Comparison of ENCODE assay signal across 8 cellular contexts in genomic region chr3:51390600-51391074, GRCh38. TPM values are rescaled to one million over a fixed set of nuclear protein-coding genes. Genes with fewer than 3 reads are reported as not detected.
DNase-seq lines count a peak whose midpoint lies in the region; ATAC-seq, FAIRE-seq and TF ChIP-seq lines count a peak whose summit lies in the region.

No MANE protein-coding gene starts in this region.

- H3K36me3 ChIP-seq in Karpas-422 (ENCODE audit: insufficient read depth, low read length) (peaks cover 32% of the 10 kb centered on the region; the same call in 1 of the 2 replicates), H1 (ENCODE audit: control insufficient read depth in 2 of 4, insufficient read depth in 4 of 4, low read length in 3 of 4) (peaks cover 27 to 73% (median 43%) of the 10 kb centered on the region in 4 experiments), ovary (no peaks in the 10 kb centered on the region)

- intact Hi-C loops in ovary (cut with DNase I): loop anchor here (5.0 to 10.0 kb wide), 4 partner anchors 282 to 773 kb away; partner anchors contain the start of genes MAPKAPK3 (in 1 of the 4) and TEX264 (in 1 of the 4)

- H3K23me2 ChIP-seq in H1 (ENCODE audit: low read depth, low read length): peaks cover 12% of the 10 kb centered on the region

- H3K4me2 ChIP-seq in Karpas-422 (ENCODE audit: low read depth, low read length, poor library complexity, severe bottlenecking) (peak overlapping the region; percentile 57), H1 (ENCODE audit: insufficient read depth in 1 of 2, low read depth in 2 of 2, low read length in 2 of 2) (peak overlapping the region; percentile 24 to 69)

- H2BK15ac ChIP-seq in H1 (ENCODE audit: low read length): no peak overlapping the region

- H3K14ac ChIP-seq in H1 (ENCODE audit: insufficient read length): no peak overlapping the region

- no peak overlapping the region for H4K5ac ChIP-seq in H1 (ENCODE audit: insufficient read length, low read depth, low read length)

- H3K23ac ChIP-seq in H1 (ENCODE audit: insufficient read length): no peak overlapping the region

- CTCF ChIA-PET in H1 (lab: Charles Lee; ENCODE audit: partially characterized antibody): interaction anchor here (0.9 to 7.2 kb wide), 13 partner anchors 10 to 818 kb away, joined by 3 to 53 read pairs (median 5); partner anchors contain the start of gene MAPKAPK3
- CTCF ChIA-PET in GM10248 (lab: Yijun Ruan, JAX): interaction anchor here (0.9 to 7.5 kb wide), 22 partner anchors 10 to 1038 kb away, joined by 3 to 73 read pairs (median 6); partner anchors contain the start of genes C3orf18, DCAF1, MAPKAPK3 and TEX264

- H2AFZ ChIP-seq in Karpas-422 (ENCODE audit: low read length) (no peak overlapping the region), H1 (ENCODE audit: low read length) (no peak overlapping the region)

- H3K79me1 ChIP-seq in H1 (ENCODE audit: low read depth, low read length): peaks cover 13% of the 10 kb centered on the region

- TF ChIP-seq EP300 in H1 (IDR thresholded peaks at IDR 0.05; ENCODE audit: borderline replicate concordance in 1 of 2, low read depth in 2 of 2, low read length in 2 of 2): no peak
- TF ChIP-seq EP300 in ovary (IDR thresholded peaks at IDR 0.05): no peak

- TF ChIP-seq CTCF in H1 (IDR thresholded peaks at IDR 0.05; ENCODE audit: control extremely low read depth in 1 of 3, insufficient read depth in 1 of 3, low read depth in 1 of 3, low read length in 3 of 3): peak in 1 of 3 experiments; percentile 92; a peak in 1 of 4 replicates
- TF ChIP-seq CTCF in ovary (IDR thresholded peaks at IDR 0.05): peak in 1 of 3 donors; percentile 92
- TF ChIP-seq CTCF in GM10248 (IDR thresholded peaks at IDR 0.05; ENCODE audit: control extremely low read depth, extremely low read depth, low read depth, missing control alignments): no peak

- H3K9me3 ChIP-seq in Karpas-422 (ENCODE audit: low read length): no peaks in the 10 kb centered on the region
- no peaks in the 10 kb centered on the region; a peak in 1 of 4 replicates for H3K9me3 ChIP-seq in H1 (ENCODE audit: insufficient read depth in 2 of 2, low read depth in 1 of 2, low read length in 1 of 2)
- H3K9me3 ChIP-seq in ovary: no peaks in the 10 kb centered on the region

- H3K4me1 ChIP-seq in Karpas-422 (ENCODE audit: low read length) (peaks cover 67% of the 10 kb centered on the region), H1 (replicated peaks in 1 of 4; ENCODE audit: control insufficient read depth in 3 of 4, insufficient read depth in 4 of 4, low read length in 3 of 4) (peaks cover 4 to 34% (median 18%) of the 10 kb centered on the region in 4 experiments), ovary (ENCODE audit: insufficient read depth) (peaks cover 15% of the 10 kb centered on the region)

- POLR2A ChIA-PET in H1 (lab: Charles Lee; ENCODE audit: partially characterized antibody): interaction anchor here (0.6 to 2.0 kb wide), 9 partner anchors 8 to 291 kb away, joined by 3 to 6 read pairs (median 3); partner anchors contain the start of genes DCAF1 and RAD54L2
- POLR2A ChIA-PET in GM10248 (lab: Yijun Ruan, JAX): no interaction called here

- peak overlapping the region; percentile 68 for H3K9ac ChIP-seq in Karpas-422 (ENCODE audit: low read length)
- peak overlapping the region in 2 of 4 experiments; percentile 38 to 49; a peak in 3 of 7 replicates for H3K9ac ChIP-seq in H1 (replicated peaks in 1 of 4; ENCODE audit: extremely low read depth in 1 of 4, low read depth in 3 of 4, low read length in 3 of 4)

- H3K27me3 ChIP-seq in Karpas-422 (ENCODE audit: low read length) (no peaks in the 10 kb centered on the region), H1 (replicated peaks in 1 of 4; ENCODE audit: control insufficient read depth in 3 of 4, extremely low read depth in 1 of 4, insufficient read depth in 3 of 4, low read length in 3 of 4) (no peaks in the 10 kb centered on the region), ovary (no peaks in the 10 kb centered on the region)

- peaks cover 60% of the 10 kb centered on the region for H3K79me2 ChIP-seq in Karpas-422 (ENCODE audit: low read length)
- peaks cover 31 to 65% of the 10 kb centered on the region in 2 experiments for H3K79me2 ChIP-seq in H1 (ENCODE audit: control insufficient read depth in 1 of 2, insufficient read depth in 2 of 2, low read length in 2 of 2)

- no peak overlapping the region for H3K18ac ChIP-seq in H1 (ENCODE audit: extremely low read depth, low read length)

- H3K27ac ChIP-seq in Karpas-422 (ENCODE audit: low read length): peak overlapping the region; percentile 19; the same call in 1 of the 2 replicates
- peak overlapping the region; percentile 17; the same call in 1 of the 2 replicates for H3K27ac ChIP-seq in H1 (ENCODE audit: low read depth, low read length)
- peak overlapping the region in 1 of 2 donors; percentile 88 for H3K27ac ChIP-seq in ovary

- ATAC-seq in GM18907 (IDR thresholded peaks at IDR 0.05; ENCODE audit: unreplicated experiment) (peak; percentile 19), GM18505 (IDR thresholded peaks at IDR 0.05; ENCODE audit: unreplicated experiment) (no peak), HG02870 (IDR thresholded peaks at IDR 0.05; ENCODE audit: unreplicated experiment) (no peak)

- H2AK5ac ChIP-seq in H1 (ENCODE audit: low read depth, low read length): no peak overlapping the region

- peaks cover 23% of the 10 kb centered on the region for H4K20me1 ChIP-seq in Karpas-422 (ENCODE audit: insufficient read depth, low read depth, low read length)
- peaks cover 29 to 50% of the 10 kb centered on the region in 2 experiments for H4K20me1 ChIP-seq in H1 (replicated peaks in 1 of 2; ENCODE audit: control insufficient read depth in 1 of 2, insufficient read depth in 2 of 2, low read length in 2 of 2)

- no peak overlapping the region for H3K4ac ChIP-seq in H1 (replicated peaks; ENCODE audit: insufficient read length, low read depth, low read length)

- peak overlapping the region; percentile 75; the same call in 1 of the 2 replicates for H4K8ac ChIP-seq in H1 (ENCODE audit: extremely low read depth, insufficient read depth, low read length)

- DNase-seq in Karpas-422 (no peak), H1 (ENCODE audit: low read depth in 1 of 2, low spot score in 2 of 2) (no peak), ovary (no peak), cortex of kidney (lab: John Stamatoyannopoulos, UW) (no peak), GM10248 (ENCODE audit: extremely low spot score) (no peak)

- no peak for FAIRE-seq in H1 (lab: Jason Lieb, UNC)

- H4K91ac ChIP-seq in H1 (replicated peaks; ENCODE audit: insufficient read length, low read length): no peak overlapping the region

- H3K56ac ChIP-seq in H1 (replicated peaks; ENCODE audit: insufficient read length, low read depth, low read length): no peak overlapping the region

- no peak for TF ChIP-seq RAD21 in H1 (IDR thresholded peaks at IDR 0.05 in 1 of 2, conservative IDR thresholded peaks at IDR 0.05 in 1 of 2; ENCODE audit: low read depth in 2 of 2, low read length in 2 of 2)

- 46% methylated on average over 23 of the region's 23 CpGs; no CpG with 5 or more reads in 1 of the 2 experiments for WGBS in H1 (ENCODE audit: extremely low coverage in 1 of 2, insufficient coverage in 1 of 2, insufficient read length in 1 of 2, insufficient replicate concordance in 2 of 2, low coverage in 1 of 2, low lambda C conversion rate in 2 of 2, missing lambda C conversion rate in 1 of 2), 2 experiments
- WGBS in ovary, 3 donors: 24 to 31% (median 28%) methylated on average over 22 to 23 of the region's 23 CpGs

- TF ChIP-seq POLR2A in H1 (IDR thresholded peaks at IDR 0.05; ENCODE audit: control extremely low read depth in 1 of 2, low read depth in 2 of 2, low read length in 2 of 2) (no peak), ovary (IDR thresholded peaks at IDR 0.05) (no peak), GM18505 (IDR thresholded peaks at IDR 0.05; ENCODE audit: borderline replicate concordance, extremely low read depth, insufficient read depth, insufficient read length) (no peak)

- H3K4me3 ChIP-seq in Karpas-422 (ENCODE audit: low read length) (peak overlapping the region; percentile 60), H1 (ENCODE audit: extremely low read depth in 1 of 4, insufficient read depth in 2 of 4, low read depth in 3 of 4, low read length in 4 of 4) (peak overlapping the region in 3 of 4 experiments; percentile 28 to 83 (median 32); a peak in 6 of 8 replicates), ovary (peak overlapping the region; percentile 77)

- no peak overlapping the region for H2BK12ac ChIP-seq in H1 (ENCODE audit: low read depth, low read length)

- H3K9me2 ChIP-seq in Karpas-422 (replicated peaks; ENCODE audit: insufficient read depth, low read length): no peaks in the 10 kb centered on the region

- no peak overlapping the region for H2BK120ac ChIP-seq in H1 (replicated peaks; ENCODE audit: low read depth, low read length)

- H2BK5ac ChIP-seq in H1 (ENCODE audit: low read depth, low read length): peak overlapping the region; percentile 74; the same call in 1 of the 2 replicates

- no peak overlapping the region for H2BK20ac ChIP-seq in H1 (ENCODE audit: low read length)

RNA-seq across cellular contexts. Expression of gene RBM15B, which starts 0.4 kb away (rescaled TPM):
- total RNA-seq in Karpas-422 (2014; rRNA removed; shearing (Covaris generic); ENCODE audit: low replicate concordance): 17.1 and 26.1 TPM in 2 replicates
- 59.1 and 60.9 TPM in 2 replicates for total RNA-seq in H1 (2021; fragmentation: NEBNext Ultra II Directional; extraction: Animal tissue kit (Norgen Biotek cat#: 25700))
- polyA plus RNA-seq in H1 (2011; rRNA removed) (22.2 and 30.1 TPM in 2 replicates), ovary (10 to 100 TPM; 16.1 to 19.6 TPM)
- polyA plus RNA-seq in H1 (2011; cell fraction: cytosol; rRNA removed): 28.2 TPM
- polyA plus RNA-seq in H1 (2011; cell fraction: nucleus; rRNA removed): 30.4 TPM
- 42.0 to 44.4 TPM (median 44.0 TPM) in 4 replicates for polyA plus RNA-seq in H1 (2012, experiment 1 of 2)
- 36.6 TPM for polyA plus RNA-seq in H1 (2012, experiment 2 of 2)
- 30.4 TPM for polyA plus RNA-seq in H1 (2013, experiment 1 of 2)
- 30.7 TPM for polyA plus RNA-seq in H1 (2013, experiment 2 of 2)
- polyA minus RNA-seq in H1 (2011; rRNA and poly(A)+ RNA removed): 36.5 and 42.7 TPM in 2 replicates
- polyA minus RNA-seq in H1 (2011; cell fraction: cytosol; rRNA and poly(A)+ RNA removed): 32.4 TPM
- polyA minus RNA-seq in H1 (2011; cell fraction: nucleus; rRNA and poly(A)+ RNA removed): 42.7 TPM
- total RNA-seq in ovary: 10 to 100 TPM; 21.3 to 40.2 (median 30.0) TPM

RNA-seq across cellular contexts. Expression of gene MANF, which starts 5.5 kb away (rescaled TPM):
- total RNA-seq in Karpas-422 (2014; rRNA removed; shearing (Covaris generic); ENCODE audit: low replicate concordance): 27.2 and 51.8 TPM in 2 replicates
- 159 and 175 TPM in 2 replicates for total RNA-seq in H1 (2021; fragmentation: NEBNext Ultra II Directional; extraction: Animal tissue kit (Norgen Biotek cat#: 25700))
- polyA plus RNA-seq in H1 (2011; rRNA removed) (25.3 and 37.5 TPM in 2 replicates), ovary (100 to 1,000 TPM in 1 of 2 donors, 10 to 100 TPM in 1; 35.0 to 105 TPM)
- 61.1 TPM for polyA plus RNA-seq in H1 (2011; cell fraction: cytosol; rRNA removed)
- 12.3 TPM for polyA plus RNA-seq in H1 (2011; cell fraction: nucleus; rRNA removed)
- 112 to 209 TPM (median 134 TPM) in 4 replicates for polyA plus RNA-seq in H1 (2012, experiment 1 of 2)
- 47.3 TPM for polyA plus RNA-seq in H1 (2012, experiment 2 of 2)
- 193 TPM for polyA plus RNA-seq in H1 (2013, experiment 1 of 2)
- 251 TPM for polyA plus RNA-seq in H1 (2013, experiment 2 of 2)
- 14.0 and 14.1 TPM in 2 replicates for polyA minus RNA-seq in H1 (2011; rRNA and poly(A)+ RNA removed)
- polyA minus RNA-seq in H1 (2011; cell fraction: cytosol; rRNA and poly(A)+ RNA removed): 22.5 TPM
- polyA minus RNA-seq in H1 (2011; cell fraction: nucleus; rRNA and poly(A)+ RNA removed): 15.0 TPM
- total RNA-seq in ovary: 10 to 100 TPM; 18.4 to 75.5 (median 43.4) TPM
